In the genomic region with DNA sequence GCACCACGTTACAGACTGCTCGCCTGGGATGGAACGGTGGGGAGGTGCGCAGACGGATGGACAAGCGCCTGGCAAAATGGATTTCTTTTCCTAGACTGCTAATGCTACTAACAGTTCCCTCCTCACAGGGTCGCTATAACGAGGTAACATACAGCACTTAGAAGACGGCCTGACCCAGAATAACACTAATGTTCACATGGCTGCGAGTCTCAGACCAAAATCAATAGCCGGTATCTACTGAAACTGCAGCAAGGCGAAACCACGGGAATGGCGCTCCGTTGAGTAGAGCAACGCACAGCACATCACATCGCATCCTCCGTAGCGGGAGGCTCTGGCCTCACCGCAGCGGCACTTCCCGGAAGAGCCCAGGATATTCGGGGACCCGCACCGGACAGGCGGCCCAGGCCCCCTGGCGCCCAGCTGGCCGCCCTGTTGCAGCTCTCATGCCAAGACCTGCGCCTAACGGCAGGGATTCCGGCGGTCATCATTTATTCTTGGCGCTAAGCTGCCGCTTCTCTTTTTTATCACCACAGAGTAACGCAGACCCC, we compare ENCODE assay signal across 8 cellular contexts. TPM values are rescaled to one million over a fixed set of nuclear protein-coding genes. Genes with fewer than 3 reads are reported as not detected.
A peak's percentile ranks its signal among the peaks of the same experiment; 100 is the strongest.
DNase-seq lines count a peak whose midpoint lies in the region; ATAC-seq and TF ChIP-seq lines count a peak whose summit lies in the region.

No MANE protein-coding gene starts in this region.

- peak overlapping the region; percentile 88 for H3K27ac Mint-ChIP-seq in activated CD4-positive, alpha-beta memory T cell treated with anti-CD3 and anti-CD28 coated beads, Interleukin-2, amount 10 ng/mL, durations not matched to agents 7 days and 5 days

- no peaks in the 10 kb centered on the region for H3K9me3 ChIP-seq in upper lobe of right lung

- intact Hi-C loops in upper lobe of right lung (cut with DNase I): no loop called here

- no peak for TF ChIP-seq POLR2A in NB4 (IDR thresholded peaks at IDR 0.05; ENCODE audit: extremely low read depth, insufficient read length)

- peaks cover 9% of the 10 kb centered on the region for H3K4me1 ChIP-seq in upper lobe of right lung

- peaks cover 39% of the 10 kb centered on the region for H3K36me3 Mint-ChIP-seq in activated CD4-positive, alpha-beta memory T cell treated with anti-CD3 and anti-CD28 coated beads, Interleukin-2, amount 10 ng/mL, durations not matched to agents 7 days and 5 days (ENCODE audit: low read depth)

- ATAC-seq in HG02588 (IDR thresholded peaks at IDR 0.05; ENCODE audit: unreplicated experiment): peak; percentile 40
- ATAC-seq in upper lobe of right lung: peak; percentile 59

- DNase-seq in activated T-cell treated with anti-CD3 and anti-CD28 coated beads for 1 hour (ENCODE audit: low read depth) (peak; percentile 6), NB4 (ENCODE audit: low read depth) (peak; percentile 76), epithelial cell of proximal tubule (ENCODE audit: low read depth) (no peak), myocyte (ENCODE audit: low read depth) (peak; percentile 61), upper lobe of right lung (peak; percentile 71)
- DNase-seq in activated T-cell treated with anti-CD3 and anti-CD28 coated beads, Interleukin-2, amount 50 U/mL, for 48 hours: no peak
- peak; percentile 49 for DNase-seq in activated CD4-positive, alpha-beta memory T cell treated with anti-CD3 and anti-CD28 coated beads, Interleukin-2, amount 10 ng/mL, durations not matched to agents 7 days and 5 days

- H3K36me3 ChIP-seq in upper lobe of right lung: peaks cover 20% of the 10 kb centered on the region

- CTCF ChIA-PET in activated CD4-positive, alpha-beta memory T cell treated with anti-CD3 and anti-CD28 coated beads, Interleukin-2, amount 10 ng/mL, durations not matched to agents 7 days and 5 days (lab: Charles Lee): interaction anchor here (1.0 to 1.6 kb wide), 9 partner anchors 10 to 343 kb away, joined by 3 to 9 read pairs (median 5); a partner anchor contains a TSS

- POLR2A ChIA-PET in activated CD4-positive, alpha-beta memory T cell treated with anti-CD3 and anti-CD28 coated beads, Interleukin-2, amount 10 ng/mL, durations not matched to agents 7 days and 5 days (lab: Charles Lee): interaction anchor here (0.7 to 3.2 kb wide), 12 partner anchors 9 to 148 kb away, joined by 3 to 35 read pairs (median 6); a partner anchor contains a TSS

- peak overlapping the region; percentile 65 for H3K4me3 ChIP-seq in NB4 (ENCODE audit: low read depth, low read length)
- H3K4me3 ChIP-seq in epithelial cell of proximal tubule (ENCODE audit: low read depth, low read length): peak overlapping the region; percentile 57
- peak overlapping the region; percentile 60 for H3K4me3 ChIP-seq in upper lobe of right lung

- no peak for TF ChIP-seq CTCF in NB4 (IDR thresholded peaks at IDR 0.05; ENCODE audit: low read depth, low read length)
- no peak for TF ChIP-seq CTCF in epithelial cell of proximal tubule (conservative IDR thresholded peaks at IDR 0.05; ENCODE audit: low read depth, low read length)
- peak; percentile 23 for TF ChIP-seq CTCF in upper lobe of right lung (IDR thresholded peaks at IDR 0.05)

- no peaks in the 10 kb centered on the region for H3K27me3 ChIP-seq in upper lobe of right lung

- H3K9me3 Mint-ChIP-seq in activated CD4-positive, alpha-beta memory T cell treated with anti-CD3 and anti-CD28 coated beads, Interleukin-2, amount 10 ng/mL, durations not matched to agents 7 days and 5 days: peaks cover 2% of the 10 kb centered on the region

- peak overlapping the region; percentile 70 for H3K27ac ChIP-seq in upper lobe of right lung

- peak overlapping the region; percentile 84 for H3K4me3 Mint-ChIP-seq in activated CD4-positive, alpha-beta memory T cell treated with anti-CD3 and anti-CD28 coated beads, Interleukin-2, amount 10 ng/mL, durations not matched to agents 7 days and 5 days

- H3K27me3 Mint-ChIP-seq in activated CD4-positive, alpha-beta memory T cell treated with anti-CD3 and anti-CD28 coated beads, Interleukin-2, amount 10 ng/mL, durations not matched to agents 7 days and 5 days: no peaks in the 10 kb centered on the region

- H3K4me1 Mint-ChIP-seq in activated CD4-positive, alpha-beta memory T cell treated with anti-CD3 and anti-CD28 coated beads, Interleukin-2, amount 10 ng/mL, durations not matched to agents 7 days and 5 days: peaks cover 50% of the 10 kb centered on the region

RNA-seq across cellular contexts. Expression of a gene that starts 46.6 kb away (rescaled TPM):
- 10 to 100 TPM; 70.7 to 73.1 TPM for total RNA-seq in activated CD4-positive, alpha-beta memory T cell treated with anti-CD3 and anti-CD28 coated beads, Interleukin-2, amount 10 ng/mL, durations not matched to agents 7 days and 5 days
- 31.2 and 48.6 TPM in 2 replicates for total RNA-seq in epithelial cell of proximal tubule
- 50.2 and 68.5 TPM in 2 replicates for total RNA-seq in myocyte
- 44.9 TPM for polyA plus RNA-seq in myocyte (2012)
- total RNA-seq in upper lobe of right lung: 57.6 TPM

Comparison
In these comparisons a context has a peak if more than half of its experiments do, and no peak if none do; other contexts are left out.
1. DNase-seq: peak in activated T-cell treated with anti-CD3 and anti-CD28 coated beads for 1 hour (single experiment), NB4 (single experiment), activated CD4-positive, alpha-beta memory T cell treated with anti-CD3 and anti-CD28 coated beads, Interleukin-2, amount 10 ng/mL, durations not matched to agents 7 days and 5 days (single experiment), myocyte (single experiment) and upper lobe of right lung (single experiment); none in activated T-cell treated with anti-CD3 and anti-CD28 coated beads, Interleukin-2, amount 50 U/mL, for 48 hours (0 of 2) and epithelial cell of proximal tubule (single experiment).
2. Peak in every context shown above with its lines, with median percentiles within 50 percentile points of each other: H3K4me3 ChIP-seq.